Comparison of ENCODE assay signal across 12 cellular contexts in the genomic region with DNA sequence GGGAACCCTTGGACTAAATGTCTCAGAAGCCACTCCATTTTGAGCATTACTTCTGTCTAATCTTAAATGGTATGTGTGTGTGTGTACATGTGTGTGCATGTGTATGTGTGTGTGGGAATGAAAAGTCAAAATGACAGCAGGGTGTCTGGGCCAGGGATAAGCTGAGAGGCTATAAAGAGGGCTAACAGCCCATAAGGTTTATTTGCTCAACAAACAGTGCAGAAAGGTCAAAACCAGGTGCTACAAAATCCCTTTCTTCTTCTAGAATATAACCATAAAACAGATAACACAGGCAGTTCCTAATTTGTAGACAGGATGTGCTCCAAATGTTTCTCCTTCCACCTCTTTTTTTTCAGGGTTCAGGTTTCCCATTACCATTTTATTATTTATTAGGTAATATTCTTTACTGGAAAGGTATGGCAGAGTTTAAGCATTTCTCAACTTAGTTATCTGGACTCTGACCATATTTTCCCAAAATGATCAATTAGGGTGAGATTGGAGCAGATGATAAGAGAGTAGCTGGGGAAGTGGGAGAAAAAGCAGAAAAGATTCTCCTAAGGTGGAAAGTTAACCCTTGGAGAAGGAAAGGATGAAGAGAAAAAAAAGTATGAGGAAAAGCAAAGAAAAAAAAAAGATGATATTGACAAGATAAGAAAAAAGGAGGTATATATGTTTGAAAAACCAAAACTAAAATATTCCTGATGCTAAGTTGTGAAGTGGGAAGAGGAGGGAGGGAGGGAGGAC. TPM values are rescaled to one million over a fixed set of nuclear protein-coding genes. Genes with fewer than 3 reads are reported as not detected.
DNase-seq lines count a peak whose midpoint lies in the region; ATAC-seq, FAIRE-seq and TF ChIP-seq lines count a peak whose summit lies in the region.
"Had no signal": no experiment of that assay in that cellular context is flagged by ENCODE, and none has a peak within 500 bp of the region (broad histone marks: within the 10 kb centered on the region; RNA-seq: fewer than 3 reads in every experiment).

No MANE protein-coding gene starts in this region.

- peak; percentile 67 for FAIRE-seq in HepG2 (lab: Jason Lieb, UNC)
- FAIRE-seq: H1 had no signal

- peaks cover 61% of the 10 kb centered on the region for H3K4me1 Mint-ChIP-seq in MCF 10A (ENCODE audit: insufficient read depth, unreplicated experiment)
- H3K4me1 Mint-ChIP-seq in type B pancreatic cell (ENCODE audit: unreplicated experiment), result peaks cover 50% of the 10 kb centered on the region

- no peak overlapping the region for H3K27ac ChIP-seq in breast epithelium
- H3K27ac ChIP-seq in OCI-LY3 (ENCODE audit: low read length), result peak overlapping the region; percentile 61
- H3K27ac ChIP-seq in HepG2 (ENCODE audit: extremely low read length, insufficient read depth, low read length), result no peak overlapping the region

- TF ChIP-seq EP300 in HepG2 (IDR thresholded peaks at IDR 0.05; ENCODE audit: low read depth in 2 of 2, low read length in 2 of 2) (0 out of 4 replicates have a peak, but pooled peaks of 1 of the 2 experiments have one; percentile 4), HepG2 (CRISPR knock-in tag; IDR thresholded peaks at IDR 0.05; ENCODE audit: borderline replicate concordance) (no peak)

- H3K4me3 ChIP-seq in breast epithelium, result no peak overlapping the region
- no peak overlapping the region for H3K4me3 ChIP-seq in OCI-LY3 (ENCODE audit: low read length)
- no peak overlapping the region for H3K4me3 ChIP-seq in HepG2 (replicated peaks in 1 of 3; ENCODE audit: insufficient read depth in 1 of 3, low read depth in 2 of 3, low read length in 3 of 3)

- DNase-seq in MCF 10A (ENCODE audit: unreplicated experiment) (no peak), breast epithelium (ENCODE audit: low spot score in 2 of 2) (no peak), HepG2 (ENCODE audit: low spot score) (peak; percentile 34), type B pancreatic cell (ENCODE audit: extremely low spot score, unreplicated experiment) (no peak), NCI-H2196 (lab: John Stamatoyannopoulos, UW; ENCODE audit: unreplicated experiment) (no peak), NCI-H2171 treated with DMSO at 0.1 percent for 48 hours (lab: John Stamatoyannopoulos, UW) (no peak), DMS 273 (lab: John Stamatoyannopoulos, UW; ENCODE audit: unreplicated experiment) (no peak)
- DNase-seq: activated T-cell treated with anti-CD3 and anti-CD28 coated beads, Interleukin-2, amount 50 U/mL, for 1 hour; DND-41; NCI-H1694 had no signal

- H4K20me1 ChIP-seq in OCI-LY3 (ENCODE audit: insufficient read depth, low read length) (peaks cover 23% of the 10 kb centered on the region; the same call in 1 of the 2 replicates), HepG2 (ENCODE audit: insufficient read depth, low read length) (peaks cover 20% of the 10 kb centered on the region)

- CTCF ChIA-PET in MCF 10A (lab: Yijun Ruan, JAX), result interaction anchor here (1.2 to 2.6 kb wide), 3 partner anchors 27 to 97 kb away, joined by 3 to 13 read pairs (median 6); partner anchors contain the start of gene B4GALT1
- CTCF ChIA-PET in HepG2 (lab: Yijun Ruan, JAX; ENCODE audit: low intra/inter-chr PET ratio, low total read pairs), result no interaction called here

- H3K27me3 ChIP-seq in breast epithelium (no peaks in the 10 kb centered on the region), OCI-LY3 (ENCODE audit: low read depth, low read length) (no peaks in the 10 kb centered on the region), HepG2 (ENCODE audit: control insufficient read depth in 1 of 2, insufficient read depth in 2 of 2, low read length in 2 of 2) (no peaks in the 10 kb centered on the region)

- no TSS peak for BruUV-seq in MCF 10A (replicated peaks; lab: Mats Ljungman, UMichigan)
- BruUV-seq in HepG2 (replicated peaks; lab: Mats Ljungman, UMichigan), result no TSS peak

- H2AFZ ChIP-seq in OCI-LY3 (ENCODE audit: low read depth, low read length) (no peak overlapping the region), HepG2 (ENCODE audit: low read length) (no peak overlapping the region)

- POLR2A ChIA-PET in MCF 10A (lab: Yijun Ruan, JAX), result interaction anchor here (0.5 to 14.7 kb wide), 15 partner anchors 8 to 133 kb away, joined by 3 to 242 read pairs (median 3); partner anchors contain the start of genes B4GALT1, BAG1 and CHMP5
- POLR2A ChIA-PET in HepG2 (lab: Yijun Ruan, JAX), result interaction anchor here (1.1 kb wide), 1 partner anchor 36 kb away, joined by 3 read pairs; the partner anchor contains the start of gene B4GALT1

- H3K9me3 Mint-ChIP-seq in MCF 10A (ENCODE audit: unreplicated experiment) (no peaks in the 10 kb centered on the region), type B pancreatic cell (no peaks in the 10 kb centered on the region)

- H3K9me3 ChIP-seq in breast epithelium (no peaks in the 10 kb centered on the region), OCI-LY3 (ENCODE audit: insufficient read depth, low read length) (no peaks in the 10 kb centered on the region), HepG2 (ENCODE audit: low read length) (no peaks in the 10 kb centered on the region)

- H3K9ac ChIP-seq in OCI-LY3 (ENCODE audit: low read length) (no peak overlapping the region), HepG2 (ENCODE audit: insufficient read depth, low read depth, low read length) (no peak overlapping the region; the same call in 1 of the 2 replicates)

- TF ChIP-seq RAD21 in HepG2 (CRISPR knock-in tag; IDR thresholded peaks at IDR 0.05), result no peak

- TF ChIP-seq CTCF in MCF 10A (IDR thresholded peaks at IDR 0.05; ENCODE audit: unreplicated experiment) (no peak), breast epithelium (IDR thresholded peaks at IDR 0.05) (no peak), OCI-LY3 (IDR thresholded peaks at IDR 0.05; ENCODE audit: low read depth, low read length) (no peak), HepG2 (CRISPR knock-in tag; IDR thresholded peaks at IDR 0.05) (no peak), type B pancreatic cell (conservative IDR thresholded peaks at IDR 0.05) (no peak)

- H3K36me3 Mint-ChIP-seq in MCF 10A (ENCODE audit: insufficient read depth, unreplicated experiment) (peaks cover 98% of the 10 kb centered on the region), type B pancreatic cell (peaks cover 48% of the 10 kb centered on the region)

- H3K4me2 ChIP-seq in OCI-LY3 (ENCODE audit: low read length), result peak overlapping the region; percentile 49; the same call in 1 of the 2 replicates
- peak overlapping the region; percentile 2; the same call in 1 of the 2 replicates for H3K4me2 ChIP-seq in HepG2 (ENCODE audit: low read depth, low read length)

- no peaks in the 10 kb centered on the region for H3K4me1 ChIP-seq in breast epithelium
- H3K4me1 ChIP-seq in OCI-LY3 (ENCODE audit: low read length), result peaks cover 80% of the 10 kb centered on the region
- H3K4me1 ChIP-seq in HepG2 (ENCODE audit: insufficient read depth, low read length), result peaks cover 22% of the 10 kb centered on the region

- intact Hi-C loops in MCF 10A (cut with micrococcal nuclease) (loop anchor here (1.0 to 2.0 kb wide), 2 partner anchors 35 to 50 kb away; partner anchors contain the start of gene B4GALT1), breast epithelium (cut with DNase I; ENCODE audit: low total_unique reads) (no loop called here), HepG2 (cut with micrococcal nuclease; ENCODE audit: unreplicated experiment) (loop anchor here (5.0 kb wide), 1 partner anchor 36 kb away; the partner anchor contains the start of gene B4GALT1)

- TF ChIP-seq POLR2A in breast epithelium (IDR thresholded peaks at IDR 0.05) (no peak), HepG2 (IDR thresholded peaks at IDR 0.05; ENCODE audit: insufficient read depth in 1 of 2, low read depth in 2 of 2, low read length in 2 of 2) (no peak)

- H3K36me3 ChIP-seq in breast epithelium, result no peaks in the 10 kb centered on the region
- H3K36me3 ChIP-seq in OCI-LY3 (replicated peaks; ENCODE audit: low read depth, low read length), result peaks cover 68% of the 10 kb centered on the region
- peaks cover 21 to 67% of the 10 kb centered on the region in 2 experiments for H3K36me3 ChIP-seq in HepG2 (replicated peaks in 1 of 2; ENCODE audit: control insufficient read depth in 1 of 2, insufficient read depth in 2 of 2, low read length in 2 of 2)

- in situ Hi-C loops in HepG2 (cut with HindIII; ENCODE audit: extremely low pct_ligation_motif_present, low pct_unique_long_range_greater_than_20kb), result no loop called here

- H3K4me3 Mint-ChIP-seq in MCF 10A (ENCODE audit: unreplicated experiment) (no peak overlapping the region), type B pancreatic cell (peak overlapping the region; percentile 58)

- no peaks in the 10 kb centered on the region for H3K27me3 Mint-ChIP-seq in MCF 10A (ENCODE audit: insufficient read depth, unreplicated experiment)
- H3K27me3 Mint-ChIP-seq in type B pancreatic cell, result no peaks in the 10 kb centered on the region

- peaks cover 92% of the 10 kb centered on the region for H3K79me2 ChIP-seq in OCI-LY3 (ENCODE audit: low read length)
- H3K79me2 ChIP-seq in HepG2 (ENCODE audit: insufficient read depth, low read length), result peaks cover 4% of the 10 kb centered on the region

- peak; percentile 71 for ATAC-seq in HepG2

- H3K27ac Mint-ChIP-seq in MCF 10A (ENCODE audit: low read depth, unreplicated experiment) (peak overlapping the region; percentile 96), type B pancreatic cell (peak overlapping the region; percentile 98)

RNA-seq across cellular contexts. Expression of gene B4GALT1, which starts 35.5 kb away (rescaled TPM):
- total RNA-seq in MCF 10A (2022) (155 and 184 TPM in 2 replicates), breast epithelium (10 to 100 TPM; 60.8 to 81.8 (median 66.2) TPM), HepG2 (2016; rRNA removed; fragmentation: Illumina TruSeq; extraction: Trizol) (15.7 TPM in 2 replicates), type B pancreatic cell (ENCODE audit: low replicate concordance) (91.9 and 150 TPM in 2 replicates)
- 3.3 and 3.4 TPM in 2 replicates for total RNA-seq in HepG2 (2016; cell fraction: cytosol; rRNA removed; fragmentation: Illumina TruSeq; extraction: Trizol; ENCODE audit: low read depth)
- total RNA-seq in HepG2 (2016; cell fraction: insoluble cytoplasmic fraction; rRNA removed; fragmentation: Illumina TruSeq; extraction: Trizol), result 13.5 and 16.1 TPM in 2 replicates
- 19.9 and 20.6 TPM in 2 replicates for total RNA-seq in HepG2 (2016; cell fraction: membrane; rRNA removed; fragmentation: Illumina TruSeq; extraction: Trizol)
- total RNA-seq in HepG2 (2016; cell fraction: nucleus; rRNA removed; fragmentation: Illumina TruSeq; extraction: Trizol), result 22.5 and 25.2 TPM in 2 replicates
- polyA plus RNA-seq in HepG2 (2011; rRNA removed), result 33.5 and 37.5 TPM in 2 replicates
- 35.6 and 46.0 TPM in 2 replicates for polyA plus RNA-seq in HepG2 (2011; cell fraction: cytosol; rRNA removed)
- polyA plus RNA-seq in HepG2 (2011; cell fraction: nucleus; rRNA removed), result 14.7 and 19.1 TPM in 2 replicates
- polyA plus RNA-seq in HepG2 (2012), result 57.7 and 61.1 TPM in 2 replicates
- 5.0 and 5.4 TPM in 2 replicates for polyA plus RNA-seq in HepG2 (2016; cell fraction: cytosol; fragmentation: Illumina TruSeq; extraction: Trizol; ENCODE audit: low read depth)
- 21.1 and 25.1 TPM in 2 replicates for polyA plus RNA-seq in HepG2 (2016; cell fraction: insoluble cytoplasmic fraction; fragmentation: Illumina TruSeq; extraction: Trizol; ENCODE audit: low read depth)
- 21.2 TPM in 2 replicates for polyA plus RNA-seq in HepG2 (2016; cell fraction: membrane; fragmentation: Illumina TruSeq; extraction: Trizol; ENCODE audit: low read depth)
- 40.6 and 42.3 TPM in 2 replicates for polyA plus RNA-seq in HepG2 (2016; cell fraction: nucleus; fragmentation: Illumina TruSeq; extraction: Trizol; ENCODE audit: insufficient read depth, low read depth)
- 78.3 and 316 TPM in 2 replicates for polyA minus RNA-seq in HepG2 (2011; rRNA and poly(A)+ RNA removed; ENCODE audit: low replicate concordance)
- polyA minus RNA-seq in HepG2 (2011; cell fraction: cytosol; rRNA and poly(A)+ RNA removed), result 35.8 and 41.0 TPM in 2 replicates
- 17.3 and 22.3 TPM in 2 replicates for polyA minus RNA-seq in HepG2 (2011; cell fraction: nucleus; rRNA and poly(A)+ RNA removed)

RNA-seq across cellular contexts. Expression of gene SMU1, which starts 55.2 kb away (rescaled TPM):
- 17.2 and 19.3 TPM in 2 replicates for total RNA-seq in MCF 10A (2022)
- total RNA-seq in breast epithelium, result 10 to 100 TPM; 19.8 to 22.1 (median 21.0) TPM
- total RNA-seq in HepG2 (2016; rRNA removed; fragmentation: Illumina TruSeq; extraction: Trizol), result 36.6 and 51.5 TPM in 2 replicates
- 3.1 and 3.9 TPM in 2 replicates for total RNA-seq in HepG2 (2016; cell fraction: cytosol; rRNA removed; fragmentation: Illumina TruSeq; extraction: Trizol; ENCODE audit: low read depth)
- total RNA-seq in HepG2 (2016; cell fraction: insoluble cytoplasmic fraction; rRNA removed; fragmentation: Illumina TruSeq; extraction: Trizol), result 36.2 and 50.8 TPM in 2 replicates
- total RNA-seq in HepG2 (2016; cell fraction: membrane; rRNA removed; fragmentation: Illumina TruSeq; extraction: Trizol), result 8.5 and 9.5 TPM in 2 replicates
- total RNA-seq in HepG2 (2016; cell fraction: nucleus; rRNA removed; fragmentation: Illumina TruSeq; extraction: Trizol), result 17.2 and 19.0 TPM in 2 replicates
- polyA plus RNA-seq in HepG2 (2011; rRNA removed), result 12.4 and 12.9 TPM in 2 replicates
- 7.3 and 9.6 TPM in 2 replicates for polyA plus RNA-seq in HepG2 (2011; cell fraction: cytosol; rRNA removed)
- polyA plus RNA-seq in HepG2 (2011; cell fraction: nucleus; rRNA removed), result 4.2 and 5.2 TPM in 2 replicates
- polyA plus RNA-seq in HepG2 (2012), result 10.5 and 14.2 TPM in 2 replicates
- 1.4 and 1.8 TPM in 2 replicates for polyA plus RNA-seq in HepG2 (2016; cell fraction: cytosol; fragmentation: Illumina TruSeq; extraction: Trizol; ENCODE audit: low read depth)
- 30.6 and 31.7 TPM in 2 replicates for polyA plus RNA-seq in HepG2 (2016; cell fraction: insoluble cytoplasmic fraction; fragmentation: Illumina TruSeq; extraction: Trizol; ENCODE audit: low read depth)
- 2.9 and 3.4 TPM in 2 replicates for polyA plus RNA-seq in HepG2 (2016; cell fraction: membrane; fragmentation: Illumina TruSeq; extraction: Trizol; ENCODE audit: low read depth)
- polyA plus RNA-seq in HepG2 (2016; cell fraction: nucleus; fragmentation: Illumina TruSeq; extraction: Trizol; ENCODE audit: insufficient read depth, low read depth), result 15.2 TPM in 2 replicates
- 13.5 and 23.0 TPM in 2 replicates for polyA minus RNA-seq in HepG2 (2011; rRNA and poly(A)+ RNA removed; ENCODE audit: low replicate concordance)
- polyA minus RNA-seq in HepG2 (2011; cell fraction: cytosol; rRNA and poly(A)+ RNA removed), result 13.7 and 17.2 TPM in 2 replicates
- polyA minus RNA-seq in HepG2 (2011; cell fraction: nucleus; rRNA and poly(A)+ RNA removed), result 13.6 and 16.0 TPM in 2 replicates
- total RNA-seq in type B pancreatic cell (ENCODE audit: low replicate concordance), result 21.0 and 25.4 TPM in 2 replicates
